In the genomic region with DNA sequence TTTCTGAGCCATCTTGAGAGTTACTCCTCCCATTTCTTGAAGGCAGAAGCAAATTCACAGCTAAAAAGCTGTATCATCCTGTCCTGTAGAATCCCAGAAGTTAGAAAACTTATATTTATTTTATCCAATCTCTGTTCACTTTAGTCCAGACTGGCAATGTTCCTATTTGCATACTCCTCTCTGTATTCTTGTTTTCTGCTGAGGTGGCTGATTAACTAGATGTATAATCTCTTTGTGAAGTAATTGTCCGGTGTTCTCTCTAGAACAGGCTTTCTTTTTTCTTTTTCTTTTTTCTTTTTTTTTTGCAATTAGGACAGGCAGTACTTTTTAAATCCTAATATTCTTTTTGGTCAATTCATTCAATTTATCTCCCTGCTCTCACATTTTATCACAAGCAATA, we compare ENCODE assay signal across 1 cellular context.
TF ChIP-seq lines count a peak whose summit lies in the region.

No MANE protein-coding gene starts in this region.

TF ChIP-seq in HepG2, 621 proteins besides CTCF, POLR2A, EP300 and RAD21:
- no peak for TF ChIP-seq MEF2D (CRISPR knock-in tag; IDR thresholded peaks at IDR 0.05)
- TF ChIP-seq MAFF (IDR thresholded peaks at IDR 0.05; ENCODE audit: low read depth, low read length): peak; percentile 57
- peak; percentile 65 to 78 for TF ChIP-seq MAFK (conservative IDR thresholded peaks at IDR 0.05 in 1 of 2, IDR thresholded peaks at IDR 0.05 in 1 of 2; ENCODE audit: low read length in 2 of 2)
- TF ChIP-seq, protein P1, sequence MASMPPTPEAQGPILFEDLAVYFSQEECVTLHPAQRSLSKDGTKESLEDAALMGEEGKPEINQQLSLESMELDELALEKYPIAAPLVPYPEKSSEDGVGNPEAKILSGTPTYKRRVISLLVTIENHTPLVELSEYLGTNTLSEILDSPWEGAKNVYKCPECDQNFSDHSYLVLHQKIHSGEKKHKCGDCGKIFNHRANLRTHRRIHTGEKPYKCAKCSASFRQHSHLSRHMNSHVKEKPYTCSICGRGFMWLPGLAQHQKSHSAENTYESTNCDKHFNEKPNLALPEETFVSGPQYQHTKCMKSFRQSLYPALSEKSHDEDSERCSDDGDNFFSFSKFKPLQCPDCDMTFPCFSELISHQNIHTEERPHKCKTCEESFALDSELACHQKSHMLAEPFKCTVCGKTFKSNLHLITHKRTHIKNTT (CRISPR knock-in tag; IDR thresholded peaks at IDR 0.05): no peak
